27 cellular contexts compared by ENCODE assay signal in the genomic region with DNA sequence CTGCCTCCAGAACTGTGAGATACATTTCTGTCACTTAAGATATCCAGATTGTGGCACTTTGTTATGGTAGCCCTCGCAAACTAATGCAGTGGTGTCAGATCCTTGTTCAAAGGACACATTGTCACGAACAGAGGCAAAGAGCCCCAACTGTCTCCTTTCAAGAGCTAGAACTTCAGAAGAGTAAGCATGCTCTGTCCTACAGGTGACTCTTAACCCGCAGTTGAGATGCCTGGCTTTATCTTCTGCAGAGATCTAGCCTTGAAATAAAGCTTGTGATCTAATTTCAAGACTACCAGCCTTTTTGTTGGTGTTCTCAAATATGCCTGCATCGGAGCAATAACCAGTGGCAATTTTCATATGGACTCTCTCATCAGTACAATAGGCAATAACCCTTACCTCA.
DNase-seq lines count a peak whose midpoint lies in the region; FAIRE-seq and TF ChIP-seq lines count a peak whose summit lies in the region.
"Had no signal": no experiment of that assay in that cellular context is flagged by ENCODE, and none has a peak within 500 bp of the region (broad histone marks: within the 10 kb centered on the region; RNA-seq: fewer than 3 reads in every experiment).

No MANE protein-coding gene starts in this region.

- H2AK5ac ChIP-seq in mesendoderm (ENCODE audit: low read length), result no peak overlapping the region

- no CpG with 5 or more reads among the region's 4 CpGs for WGBS in mesendoderm (ENCODE audit: extremely low coverage, insufficient coverage, low lambda C conversion rate)

- no peak overlapping the region for H3K9ac ChIP-seq in mesendoderm (ENCODE audit: low read length)
- H3K9ac ChIP-seq: BLaER1 had no signal

- no peaks in the 10 kb centered on the region for H3K9me3 ChIP-seq in tibial artery
- H3K9me3 ChIP-seq: BE2C, BLaER1 had no signal

- H3K27me3 Mint-ChIP-seq in nephron progenitor cell (ENCODE audit: low read depth, poor library complexity), result peaks cover 3% of the 10 kb centered on the region
- H3K27me3 Mint-ChIP-seq: CD4-positive, alpha-beta memory T cell; CD4-positive, CD25-positive, alpha-beta regulatory T cell had no signal

- H2BK15ac ChIP-seq in mesendoderm (replicated peaks; ENCODE audit: low read depth), result no peak overlapping the region

- no peak overlapping the region for H4K5ac ChIP-seq in mesendoderm (ENCODE audit: low read length)

- H3K79me1 ChIP-seq in mesendoderm (ENCODE audit: low read length), result peaks cover 3% of the 10 kb centered on the region

- no peaks in the 10 kb centered on the region for H3K36me3 ChIP-seq in bronchial epithelial cell (ENCODE audit: control insufficient read depth, insufficient read depth, low read length)
- H3K36me3 ChIP-seq in mesendoderm (ENCODE audit: control insufficient read depth, insufficient read depth, low read length), result no peaks in the 10 kb centered on the region
- H3K36me3 ChIP-seq in tibial artery, result no peaks in the 10 kb centered on the region
- H3K36me3 ChIP-seq: BE2C, BLaER1 had no signal

- H3K36me3 Mint-ChIP-seq in nephron progenitor cell (ENCODE audit: low read depth), result no peaks in the 10 kb centered on the region

- peak overlapping the region; percentile 9 for H3K23ac ChIP-seq in mesendoderm (ENCODE audit: low read length)

- H3K18ac ChIP-seq in mesendoderm (ENCODE audit: low read length), result no peak overlapping the region

- no peak overlapping the region for H4K8ac ChIP-seq in mesendoderm (ENCODE audit: low read depth, low read length)

- TF ChIP-seq CTCF in bronchial epithelial cell (IDR thresholded peaks at IDR 0.05; ENCODE audit: insufficient read depth, low read length, severe bottlenecking) (no peak), tibial artery (IDR thresholded peaks at IDR 0.05) (no peak), nephron progenitor cell (IDR thresholded peaks at IDR 0.05) (no peak)

- H3K4me1 Mint-ChIP-seq in nephron progenitor cell, result no peaks in the 10 kb centered on the region

- no peak overlapping the region for H3K27ac ChIP-seq in mesendoderm (ENCODE audit: low read depth, low read length)
- H3K27ac ChIP-seq in tibial artery, result no peak overlapping the region
- H3K27ac ChIP-seq: BLaER1 had no signal

- FAIRE-seq in bronchial epithelial cell (lab: Jason Lieb, UNC), result peak; percentile 89
- FAIRE-seq: A204.1, G401.6, GM12891, GM19239 had no signal

- H3K4me2 ChIP-seq in mesendoderm (ENCODE audit: low read length), result no peak overlapping the region

- intact Hi-C loops in tibial artery (cut with DNase I; ENCODE audit: low total_unique reads), result no loop called here

- no peak overlapping the region for H3K27ac Mint-ChIP-seq in nephron progenitor cell

- H3K27me3 ChIP-seq in bronchial epithelial cell (ENCODE audit: control insufficient read depth, insufficient read depth, low read length) (no peaks in the 10 kb centered on the region), mesendoderm (ENCODE audit: insufficient read depth, low read length, poor library complexity) (no peaks in the 10 kb centered on the region), tibial artery (no peaks in the 10 kb centered on the region)
- H3K27me3 ChIP-seq: BE2C, BLaER1 had no signal

- no peaks in the 10 kb centered on the region for H3K79me2 ChIP-seq in mesendoderm (ENCODE audit: control insufficient read depth, insufficient read depth, low read length)

- H3K9me3 Mint-ChIP-seq in nephron progenitor cell, result no peaks in the 10 kb centered on the region
- H3K9me3 Mint-ChIP-seq: CD14-positive monocyte; CD4-positive, alpha-beta memory T cell; CD4-positive, CD25-positive, alpha-beta regulatory T cell; CD8-positive, alpha-beta memory T cell had no signal

- H3K4ac ChIP-seq in mesendoderm (ENCODE audit: low read depth, low read length), result no peak overlapping the region

- H3K4me3 ChIP-seq in Jurkat, Clone E6-1 (ENCODE audit: low read length), result no peak overlapping the region
- H3K4me3 ChIP-seq in bronchial epithelial cell (ENCODE audit: low read depth, low read length), result no peak overlapping the region
- no peak overlapping the region for H3K4me3 ChIP-seq in mesendoderm (ENCODE audit: low read length)
- H3K4me3 ChIP-seq in tibial artery, result no peak overlapping the region
- H3K4me3 ChIP-seq: BLaER1 had no signal

- peak overlapping the region; percentile 11 for H3K56ac ChIP-seq in mesendoderm (ENCODE audit: low read length)

- no peak overlapping the region for H2BK120ac ChIP-seq in mesendoderm (ENCODE audit: low read depth, low read length)

- H3K4me3 Mint-ChIP-seq in nephron progenitor cell, result no peak overlapping the region
- H3K4me3 Mint-ChIP-seq: CD14-positive monocyte; CD4-positive, alpha-beta memory T cell; CD4-positive, CD25-positive, alpha-beta regulatory T cell; CD8-positive, alpha-beta memory T cell had no signal

- DNase-seq in activated effector memory CD4-positive, alpha-beta T cell treated with anti-CD3 and anti-CD28 coated beads, Interleukin-2, amount 50 U/mL, for 16 hours, result peak; percentile 36
- DNase-seq in activated effector memory CD4-positive, alpha-beta T cell treated with Interleukin-2 at 50 U/mL for 16 hours, result no peak
- peak; percentile 19 for DNase-seq in Jurkat, Clone E6-1 (ENCODE audit: low read depth, low spot score)
- DNase-seq in bronchial epithelial cell (ENCODE audit: low read depth) (no peak), mesendoderm (no peak), tibial artery (no peak), nephron progenitor cell (no peak), NCI-H82 treated with DMSO at 0.1 percent for 48 hours (lab: John Stamatoyannopoulos, UW; ENCODE audit: unreplicated experiment) (no peak)
- DNase-seq: 8988T; ACHN; BE2C; C1 segment of cervical spinal cord; CD4-positive, alpha-beta memory T cell; CD4-positive, CD25-positive, alpha-beta regulatory T cell; CD8-positive, alpha-beta memory T cell; COR-L47; DMS 273 treated with DMSO at 0.1 percent for 48 hours; DMS153; DMS53; DMS79; GF-D8 had no signal

- peaks cover 16% of the 10 kb centered on the region for H3K4me1 ChIP-seq in mesendoderm (ENCODE audit: control insufficient read depth, low read depth, low read length)
- H3K4me1 ChIP-seq in tibial artery, result no peaks in the 10 kb centered on the region

- no peak overlapping the region for H2BK5ac ChIP-seq in mesendoderm (ENCODE audit: low read length)

Comparison
In these comparisons a context has a peak if more than half of its experiments do, and no peak if none do; other contexts are left out.
1. DNase-seq: peak in activated effector memory CD4-positive, alpha-beta T cell treated with anti-CD3 and anti-CD28 coated beads, Interleukin-2, amount 50 U/mL, for 16 hours (single experiment) and Jurkat, Clone E6-1 (single experiment); none in activated effector memory CD4-positive, alpha-beta T cell treated with Interleukin-2 at 50 U/mL for 16 hours (single experiment), bronchial epithelial cell (single experiment), mesendoderm (single experiment), tibial artery (0 of 2), nephron progenitor cell (single experiment) and NCI-H82 treated with DMSO at 0.1 percent for 48 hours (single experiment).